14 cellular contexts compared by ENCODE assay signal in the genomic region with DNA sequence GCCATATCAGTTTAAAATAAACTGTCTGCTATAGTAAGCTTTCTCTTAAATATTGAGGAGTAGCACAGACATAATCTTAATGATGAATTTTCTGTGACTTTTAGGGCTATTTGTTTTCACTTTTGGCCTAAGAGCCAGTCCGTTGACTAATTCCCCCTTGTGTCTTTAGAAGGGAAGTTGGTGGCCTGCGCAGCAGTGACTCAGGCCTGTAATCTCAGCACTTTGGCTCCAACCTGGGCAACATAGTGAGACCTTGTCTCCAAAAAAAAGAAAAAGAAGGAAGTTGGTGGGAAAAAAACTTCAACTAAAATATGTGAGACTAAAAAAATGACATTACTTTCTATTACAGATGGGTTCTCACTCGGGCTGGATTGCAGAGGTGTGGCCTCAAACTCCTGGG. TPM values are rescaled to one million over a fixed set of nuclear protein-coding genes. Genes with fewer than 3 reads are reported as not detected.
DNase-seq lines count a peak whose midpoint lies in the region; ATAC-seq, FAIRE-seq and TF ChIP-seq lines count a peak whose summit lies in the region.
"Had no signal": no experiment of that assay in that cellular context is flagged by ENCODE, and none has a peak within 500 bp of the region (broad histone marks: within the 10 kb centered on the region; RNA-seq: fewer than 3 reads in every experiment).

No MANE protein-coding gene starts in this region.

- H3K27ac ChIP-seq in ACC112 (ENCODE audit: low read depth, low read length) (peak overlapping the region; percentile 56), SU-DHL-6 (ENCODE audit: low read depth, low read length) (no peak overlapping the region)

- H3K36me3 ChIP-seq in ACC112 (ENCODE audit: insufficient read depth, low read length) (peaks cover 5% of the 10 kb centered on the region), SU-DHL-6 (ENCODE audit: low read length) (peaks cover 67% of the 10 kb centered on the region)

- H3K4me3 ChIP-seq in ACC112 (ENCODE audit: low read depth, low read length), result peak overlapping the region; percentile 83
- H3K4me3 ChIP-seq in SU-DHL-6 (ENCODE audit: insufficient read depth, low read length, poor library complexity, severe bottlenecking), result no peak overlapping the region
- peak overlapping the region; percentile 10 for H3K4me3 ChIP-seq in fibroblast of pulmonary artery (replicated peaks; ENCODE audit: low read depth, low read length)
- H3K4me3 ChIP-seq: MG63 had no signal

- peak overlapping the region; percentile 14 for H2AFZ ChIP-seq in ACC112 (ENCODE audit: low read length, unreplicated experiment)
- no peak overlapping the region for H2AFZ ChIP-seq in SU-DHL-6 (ENCODE audit: low read depth, low read length, severe bottlenecking)

- H3K9me2 ChIP-seq in SU-DHL-6 (replicated peaks; ENCODE audit: insufficient read depth, low read length), result no peaks in the 10 kb centered on the region

- TF ChIP-seq CTCF in SU-DHL-6 (IDR thresholded peaks at IDR 0.05; ENCODE audit: insufficient read depth, low read length, poor library complexity, severe bottlenecking) (no peak), fibroblast of pulmonary artery (IDR thresholded peaks at IDR 0.05; ENCODE audit: low read length, missing control alignments) (no peak)

- H3K9me3 ChIP-seq in SU-DHL-6 (ENCODE audit: insufficient read depth, low read length), result no peaks in the 10 kb centered on the region
- H3K9me3 ChIP-seq: MG63 had no signal

- no peak overlapping the region for H3K9ac ChIP-seq in SU-DHL-6 (ENCODE audit: low read length)

- peaks cover 15% of the 10 kb centered on the region for H3K4me1 ChIP-seq in ACC112 (ENCODE audit: control insufficient read depth, insufficient read depth, low read length, unreplicated experiment)

- H3K27me3 ChIP-seq in ACC112 (ENCODE audit: insufficient read depth, low read length) (no peaks in the 10 kb centered on the region), SU-DHL-6 (ENCODE audit: low read length) (no peaks in the 10 kb centered on the region)
- H3K27me3 ChIP-seq: MG63 had no signal

- peak; percentile 67 for FAIRE-seq in GM12892 (lab: Jason Lieb, UNC)

- H4K20me1 ChIP-seq in SU-DHL-6 (ENCODE audit: low read depth, low read length), result peaks cover 47% of the 10 kb centered on the region

- no peak for ATAC-seq in GM19395 (IDR thresholded peaks at IDR 0.05; ENCODE audit: unreplicated experiment)
- ATAC-seq: CD8-positive, alpha-beta T cell had no signal

- H3K79me2 ChIP-seq in ACC112 (ENCODE audit: control insufficient read depth, insufficient read depth, low read length, unreplicated experiment) (peaks cover 92% of the 10 kb centered on the region), SU-DHL-6 (ENCODE audit: insufficient read depth, low read length) (peaks cover 94% of the 10 kb centered on the region)

- peaks cover 17% of the 10 kb centered on the region for H3F3A ChIP-seq in SU-DHL-6 (ENCODE audit: insufficient read depth)

- no peak for DNase-seq in GM12892 (ENCODE audit: insufficient read length)
- peak; percentile 71 for DNase-seq in fibroblast of pulmonary artery (ENCODE audit: low read depth)
- DNase-seq in GM19240 (ENCODE audit: insufficient read length, low spot score), result no peak
- no peak for DNase-seq in ecto neural progenitor cell (ENCODE audit: low spot score)
- no peak for DNase-seq in NCI-H1694 (lab: John Stamatoyannopoulos, UW)
- DNase-seq: activated CD4-positive, alpha-beta T cell treated with anti-CD3 and anti-CD28 coated beads, Interleukin-2, amount 50 U/mL, for 4 hours; activated naive CD4-positive, alpha-beta T cell treated with anti-CD3 and anti-CD28 coated beads, Interleukin-2, amount 50 U/mL, for 16 hours; CD8-positive, alpha-beta T cell; effector CD4-positive, alpha-beta T cell; MG63; NCI-H510A had no signal

- no peak for TF ChIP-seq POLR2A in GM12892 (IDR thresholded peaks at IDR 0.05; ENCODE audit: low read depth, low read length)

- H3K4me2 ChIP-seq in SU-DHL-6 (ENCODE audit: low read depth, low read length, poor library complexity, severe bottlenecking), result peak overlapping the region; percentile 97

RNA-seq across cellular contexts. Expression of a gene that starts 3.4 kb away (rescaled TPM):
- 23.6 TPM for polyA plus RNA-seq in GM12892 (2012; ENCODE audit: missing spikeins)

RNA-seq across cellular contexts. Expression of a gene that starts 3.6 kb away (rescaled TPM):
- 24.0 TPM for polyA plus RNA-seq in GM12892 (2012; ENCODE audit: missing spikeins)

RNA-seq across cellular contexts. Expression of a gene that starts 32.7 kb away (rescaled TPM):
- polyA plus RNA-seq in GM12892 (2012; ENCODE audit: missing spikeins), result not detected
